Comparison of ENCODE assay signal across 17 cellular contexts in genomic region chr9:116701940-116702642, GRCh38. TPM values are rescaled to one million over a fixed set of nuclear protein-coding genes. Genes with fewer than 3 reads are reported as not detected.
DNase-seq lines count a peak whose midpoint lies in the region; ATAC-seq lines count a peak whose summit lies in the region.
"Had no signal": no experiment of that assay in that cellular context is flagged by ENCODE, and none has a peak within 500 bp of the region (broad histone marks: within the 10 kb centered on the region; RNA-seq: fewer than 3 reads in every experiment).

No MANE protein-coding gene starts in this region.

- intact Hi-C loops in activated T-helper 1 cell treated with anti-CD3 and anti-CD28 coated beads, Interleukin-12 subunit alpha, Interleukin-12 subunit beta, Interleukin-2, Interleukin-4 antibody, amounts not matched to agents 30 ng/mL and 10 ng/mL and 1 ng/mL, durations not matched to agents 14 hours and 24 hours and 36 hours (cut with micrococcal nuclease) = loop anchor here (1.0 kb wide), 1 partner anchor 15 kb away; the partner anchor contains the start of gene TRIM32

- H3K4me1 Mint-ChIP-seq in activated T-cell treated with anti-CD3 and anti-CD28 coated beads, Interleukin-2, amount 50 U/mL, for 24 hours (ENCODE audit: low read depth) = peaks cover 31% of the 10 kb centered on the region
- peaks cover 22% of the 10 kb centered on the region for H3K4me1 Mint-ChIP-seq in activated T-helper 1 cell treated with anti-CD3 and anti-CD28 coated beads, Interleukin-12 subunit alpha, Interleukin-12 subunit beta, Interleukin-2, Interleukin-4 antibody, amounts not matched to agents 30 ng/mL and 10 ng/mL and 1 ng/mL, durations not matched to agents 14 hours and 24 hours and 36 hours (ENCODE audit: low read depth)
- peaks cover 10 to 29% (median 24%) of the 10 kb centered on the region in 4 donors for H3K4me1 Mint-ChIP-seq in naive thymus-derived CD8-positive, alpha-beta T cell

- H3K27me3 Mint-ChIP-seq in activated T-cell treated with anti-CD3 and anti-CD28 coated beads, Interleukin-2, amount 50 U/mL, for 24 hours = no peaks in the 10 kb centered on the region
- H3K27me3 Mint-ChIP-seq in activated T-helper 1 cell treated with anti-CD3 and anti-CD28 coated beads, Interleukin-12 subunit alpha, Interleukin-12 subunit beta, Interleukin-2, Interleukin-4 antibody, amounts not matched to agents 30 ng/mL and 10 ng/mL and 1 ng/mL, durations not matched to agents 14 hours and 24 hours and 36 hours (ENCODE audit: insufficient read depth) = no peaks in the 10 kb centered on the region
- H3K27me3 Mint-ChIP-seq in naive thymus-derived CD8-positive, alpha-beta T cell = no peaks in the 10 kb centered on the region

- H3K36me3 Mint-ChIP-seq in activated T-cell treated with anti-CD3 and anti-CD28 coated beads, Interleukin-2, amount 50 U/mL, for 24 hours (ENCODE audit: low read depth) = peaks cover 64% of the 10 kb centered on the region
- peaks cover 44% of the 10 kb centered on the region for H3K36me3 Mint-ChIP-seq in activated T-helper 1 cell treated with anti-CD3 and anti-CD28 coated beads, Interleukin-12 subunit alpha, Interleukin-12 subunit beta, Interleukin-2, Interleukin-4 antibody, amounts not matched to agents 30 ng/mL and 10 ng/mL and 1 ng/mL, durations not matched to agents 14 hours and 24 hours and 36 hours (ENCODE audit: low read depth)
- peaks cover 32 to 66% (median 54%) of the 10 kb centered on the region in 3 donors for H3K36me3 Mint-ChIP-seq in naive thymus-derived CD8-positive, alpha-beta T cell

- in situ Hi-C loops in ACHN (cut with HindIII; ENCODE audit: low pct_ligation_motif_present, low pct_unique_long_range_greater_than_20kb, low sequenced_read_pairs) = no loop called here

- H3K9me3 Mint-ChIP-seq in activated T-cell treated with anti-CD3 and anti-CD28 coated beads, Interleukin-2, amount 50 U/mL, for 24 hours = peaks cover 16% of the 10 kb centered on the region
- peaks cover 7% of the 10 kb centered on the region for H3K9me3 Mint-ChIP-seq in activated T-helper 1 cell treated with anti-CD3 and anti-CD28 coated beads, Interleukin-12 subunit alpha, Interleukin-12 subunit beta, Interleukin-2, Interleukin-4 antibody, amounts not matched to agents 30 ng/mL and 10 ng/mL and 1 ng/mL, durations not matched to agents 14 hours and 24 hours and 36 hours
- H3K9me3 Mint-ChIP-seq in naive thymus-derived CD8-positive, alpha-beta T cell = peaks cover 6 to 40% (median 16%) of the 10 kb centered on the region in 9 donors
- H3K9me3 Mint-ChIP-seq: H9 had no signal

- peak overlapping the region; percentile 53 for H3K27ac Mint-ChIP-seq in activated T-cell treated with anti-CD3 and anti-CD28 coated beads, Interleukin-2, amount 50 U/mL, for 24 hours
- H3K27ac Mint-ChIP-seq in activated T-helper 1 cell treated with anti-CD3 and anti-CD28 coated beads, Interleukin-12 subunit alpha, Interleukin-12 subunit beta, Interleukin-2, Interleukin-4 antibody, amounts not matched to agents 30 ng/mL and 10 ng/mL and 1 ng/mL, durations not matched to agents 14 hours and 24 hours and 36 hours = peak overlapping the region; percentile 43
- peak overlapping the region in 7 of 10 donors; percentile 57 to 88 (median 64) for H3K27ac Mint-ChIP-seq in naive thymus-derived CD8-positive, alpha-beta T cell
- H3K27ac Mint-ChIP-seq: H9 had no signal

- ATAC-seq in naive thymus-derived CD8-positive, alpha-beta T cell = no peak
- ATAC-seq in HG03442 (IDR thresholded peaks at IDR 0.05; ENCODE audit: unreplicated experiment) = no peak
- ATAC-seq: A549 had no signal

- H3K4me3 Mint-ChIP-seq in activated T-cell treated with anti-CD3 and anti-CD28 coated beads, Interleukin-2, amount 50 U/mL, for 24 hours = no peak overlapping the region
- no peak overlapping the region for H3K4me3 Mint-ChIP-seq in activated T-helper 1 cell treated with anti-CD3 and anti-CD28 coated beads, Interleukin-12 subunit alpha, Interleukin-12 subunit beta, Interleukin-2, Interleukin-4 antibody, amounts not matched to agents 30 ng/mL and 10 ng/mL and 1 ng/mL, durations not matched to agents 14 hours and 24 hours and 36 hours
- H3K4me3 Mint-ChIP-seq in naive thymus-derived CD8-positive, alpha-beta T cell = peak overlapping the region in 7 of 10 donors; percentile 1 to 64 (median 49)
- H3K4me3 Mint-ChIP-seq: H9 had no signal

- POLR2A ChIA-PET in naive thymus-derived CD8-positive, alpha-beta T cell (lab: Charles Lee) = interaction anchor here (0.7 kb wide), 1 partner anchor 15 kb away, joined by 3 read pairs; the partner anchor contains the start of gene TRIM32

- no peak for DNase-seq in activated T-cell treated with anti-CD3 and anti-CD28 coated beads, Interleukin-2, amount 50 U/mL, for 24 hours
- no peak for DNase-seq in activated T-cell treated with anti-CD3 and anti-CD28 coated beads, Interleukin-2, amount 50 U/mL, for 1 hour
- DNase-seq in HCEC 1CT (peak; percentile 12), ACHN (no peak), mesenteric fat pad (ENCODE audit: low spot score) (no peak)
- no peak for DNase-seq in activated T-helper 1 cell treated with anti-CD3 and anti-CD28 coated beads, Interleukin-12 subunit alpha, Interleukin-12 subunit beta, Interleukin-2, Interleukin-4 antibody, amounts not matched to agents 30 ng/mL and 10 ng/mL and 1 ng/mL, durations not matched to agents 14 hours and 24 hours and 36 hours (ENCODE audit: low spot score)
- DNase-seq in naive thymus-derived CD8-positive, alpha-beta T cell = no peak
- DNase-seq: activated CD4-positive, alpha-beta T cell treated with anti-CD3 and anti-CD28 coated beads for 48 hours; activated T-cell treated with anti-CD3 and anti-CD28 coated beads for 4 hours; adrenal gland; DMS 273 treated with DMSO at 0.1 percent for 48 hours; H9; KBM-7; NCI-H187 treated with DMSO at 0.1 percent for 48 hours; substantia nigra had no signal

RNA-seq across cellular contexts. Expression of gene TRIM32, which starts 15.0 kb away (rescaled TPM):
- 16.0 and 18.2 TPM in 2 replicates for total RNA-seq in activated T-helper 1 cell treated with anti-CD3 and anti-CD28 coated beads, Interleukin-12 subunit alpha, Interleukin-12 subunit beta, Interleukin-2, Interleukin-4 antibody, amounts not matched to agents 30 ng/mL and 10 ng/mL and 1 ng/mL, durations not matched to agents 14 hours and 24 hours and 36 hours
- total RNA-seq in naive thymus-derived CD8-positive, alpha-beta T cell = 10 to 100 TPM; 14.1 to 15.9 TPM
- 10 to 100 TPM in 2 of 3 donors, 1 to 10 TPM in 1; 8.4 to 16.1 (median 11.4) TPM for polyA plus RNA-seq in naive thymus-derived CD8-positive, alpha-beta T cell
- 19.8 TPM for total RNA-seq in mesenteric fat pad

Comparison
In these comparisons a context has a peak if more than half of its experiments do, and no peak if none do; other contexts are left out.
1. H3K4me3 Mint-ChIP-seq: peak in naive thymus-derived CD8-positive, alpha-beta T cell (7 of 10); none in activated T-cell treated with anti-CD3 and anti-CD28 coated beads, Interleukin-2, amount 50 U/mL, for 24 hours (single experiment) and activated T-helper 1 cell treated with anti-CD3 and anti-CD28 coated beads, Interleukin-12 subunit alpha, Interleukin-12 subunit beta, Interleukin-2, Interleukin-4 antibody, amounts not matched to agents 30 ng/mL and 10 ng/mL and 1 ng/mL, durations not matched to agents 14 hours and 24 hours and 36 hours (single experiment).
2. Peak in every context shown above with its lines, with median percentiles within 50 percentile points of each other: H3K27ac Mint-ChIP-seq.